In the genomic region with DNA sequence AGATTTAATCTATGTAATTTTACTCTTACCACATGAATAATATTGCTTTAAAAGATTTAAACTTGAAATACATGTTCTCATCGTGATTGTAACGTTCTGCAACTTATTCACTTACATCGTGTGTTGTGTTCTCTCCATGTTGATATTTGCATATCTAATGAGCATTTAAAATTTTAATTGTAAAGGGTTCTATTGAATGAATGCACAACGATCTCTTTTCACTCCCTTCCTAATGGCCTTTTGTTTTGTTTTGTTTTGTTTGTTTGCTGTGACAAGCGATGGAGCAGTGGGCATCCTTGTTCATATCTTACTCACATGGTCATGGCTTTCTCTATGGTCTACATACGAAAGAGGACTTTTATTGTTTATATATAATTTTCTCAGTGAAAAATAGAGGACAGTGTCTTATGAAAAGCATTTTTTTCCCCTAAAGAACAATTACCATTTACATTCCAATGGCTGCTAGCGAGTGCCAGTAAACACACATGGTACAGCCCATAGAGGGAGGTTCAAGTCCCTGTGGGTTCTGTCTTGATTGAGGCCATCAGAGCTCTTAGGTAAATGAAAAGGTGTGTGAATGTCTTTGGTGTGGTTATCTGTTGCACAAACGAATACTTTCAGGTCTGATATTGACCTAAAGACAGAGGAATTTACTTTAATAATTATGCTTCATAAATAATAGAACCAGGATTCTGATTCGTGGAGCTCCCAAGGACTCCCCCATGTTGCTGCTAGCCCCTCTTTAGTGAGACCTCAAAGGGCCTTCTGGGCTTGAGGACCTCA, we compare ENCODE assay signal across 1 cellular context.
A peak's percentile ranks its signal among the peaks of the same experiment; 100 is the strongest.
TF ChIP-seq lines count a peak whose summit lies in the region.

No MANE protein-coding gene starts in this region.

TF ChIP-seq in HepG2, 621 proteins besides CTCF, POLR2A, EP300 and RAD21 (continued from another document):
- TF ChIP-seq PRDM10 (CRISPR knock-in tag; IDR thresholded peaks at IDR 0.05; ENCODE audit: low read depth), result peak; percentile 92
- peak; percentile 62; the same call in 1 of the 2 replicates for TF ChIP-seq ZNF713 (CRISPR knock-in tag; IDR thresholded peaks at IDR 0.05)
- TF ChIP-seq ZMYM2 (CRISPR knock-in tag; IDR thresholded peaks at IDR 0.05), result no peak
- TF ChIP-seq ZNF24 (IDR thresholded peaks at IDR 0.05), result no peak
- TF ChIP-seq KDM6A (CRISPR knock-in tag; IDR thresholded peaks at IDR 0.05; ENCODE audit: low read depth), result no peak
- no peak for TF ChIP-seq ZNF556 (CRISPR knock-in tag; IDR thresholded peaks at IDR 0.05; ENCODE audit: borderline replicate concordance)
- no peak for TF ChIP-seq AKAP8 (CRISPR knock-in tag; IDR thresholded peaks at IDR 0.05)
- peak; percentile 58 for TF ChIP-seq HHEX (CRISPR knock-in tag; IDR thresholded peaks at IDR 0.05)
- no peak for TF ChIP-seq RBM39 (IDR thresholded peaks at IDR 0.05; ENCODE audit: low read depth, low read length, poor library complexity, severe bottlenecking)
- TF ChIP-seq ZNF205 (CRISPR knock-in tag; IDR thresholded peaks at IDR 0.05), result no peak
- TF ChIP-seq FOXJ3 (CRISPR knock-in tag; IDR thresholded peaks at IDR 0.05; ENCODE audit: borderline replicate concordance), result no peak
- TF ChIP-seq RBM22 (optimal IDR thresholded peaks at IDR 0.05; ENCODE audit: low read length), result no peak
- peak; percentile 95 for TF ChIP-seq CBFB (CRISPR knock-in tag; IDR thresholded peaks at IDR 0.05)
- 0 out of 2 replicates have a peak, but pooled peaks have one; percentile 18 for TF ChIP-seq TBX2 (CRISPR knock-in tag; IDR thresholded peaks at IDR 0.05; ENCODE audit: borderline replicate concordance)
- peak; percentile 94 for TF ChIP-seq TBX3 (IDR thresholded peaks at IDR 0.05; ENCODE audit: borderline replicate concordance)
- TF ChIP-seq SETDB1 (CRISPR knock-in tag; IDR thresholded peaks at IDR 0.05; ENCODE audit: borderline replicate concordance), result no peak
- TF ChIP-seq FOXA1 (IDR thresholded peaks at IDR 0.05), result no peak
- peak; percentile 54 for TF ChIP-seq FOXA1 (CRISPR knock-in tag; IDR thresholded peaks at IDR 0.05)
- TF ChIP-seq DMTF1 (CRISPR knock-in tag; IDR thresholded peaks at IDR 0.05), result no peak
- 0 out of 2 replicates have a peak, but pooled peaks have one; percentile 0 for TF ChIP-seq ZGPAT (CRISPR knock-in tag; IDR thresholded peaks at IDR 0.05)
- TF ChIP-seq MTA3 (CRISPR knock-in tag; IDR thresholded peaks at IDR 0.05), result no peak
- no peak for TF ChIP-seq POLR2G (IDR thresholded peaks at IDR 0.05; ENCODE audit: low read depth, low read length)
- TF ChIP-seq SALL1 (CRISPR knock-in tag; IDR thresholded peaks at IDR 0.05), result no peak
- TF ChIP-seq ZC3H13 (CRISPR knock-in tag; IDR thresholded peaks at IDR 0.05), result no peak
- TF ChIP-seq ZNF317 (CRISPR knock-in tag; IDR thresholded peaks at IDR 0.05), result 0 out of 2 replicates have a peak, but pooled peaks have one; percentile 0
- no peak for TF ChIP-seq NFE2 (CRISPR knock-in tag; IDR thresholded peaks at IDR 0.05)
- peak; percentile 64 for TF ChIP-seq TCF7 (IDR thresholded peaks at IDR 0.05; ENCODE audit: low read depth)
- 0 out of 2 replicates have a peak, but pooled peaks have one; percentile 6 for TF ChIP-seq ZSCAN20 (CRISPR knock-in tag; IDR thresholded peaks at IDR 0.05; ENCODE audit: borderline replicate concordance)
- TF ChIP-seq CERS6 (CRISPR knock-in tag; IDR thresholded peaks at IDR 0.05), result no peak
